In genomic region chr2:203579730-203580129, GRCh38 we compare ENCODE assay signal across 12 cellular contexts. TPM values are rescaled to one million over a fixed set of nuclear protein-coding genes. Genes with fewer than 3 reads are reported as not detected.
DNase-seq lines count a peak whose midpoint lies in the region; ATAC-seq and TF ChIP-seq lines count a peak whose summit lies in the region.
"Had no signal": no experiment of that assay in that cellular context is flagged by ENCODE, and none has a peak within 500 bp of the region (broad histone marks: within the 10 kb centered on the region; RNA-seq: fewer than 3 reads in every experiment).

No MANE protein-coding gene starts in this region.

- H3K36me3 Mint-ChIP-seq in T-helper 1 cell treated with Interleukin-12 subunit alpha and Interleukin-12 subunit beta and Interleukin-4 antibody, amounts not matched to agents 30 μg/mL and 1 μg/mL, for 36 hours (ENCODE audit: low read depth) = peaks cover 7% of the 10 kb centered on the region
- H3K36me3 Mint-ChIP-seq: stimulated activated naive B cell treated with anti-CD40 and anti-IgM and Interleukin-4, amounts not matched to agents 10 μg/mL and 1 μg/mL and 100 μg/mL, for 72 hours; WTC11 had no signal

- peak overlapping the region; percentile 53 for H3K27ac Mint-ChIP-seq in T-helper 1 cell treated with Interleukin-12 subunit alpha and Interleukin-12 subunit beta and Interleukin-4 antibody, amounts not matched to agents 30 μg/mL and 1 μg/mL, for 36 hours
- H3K27ac Mint-ChIP-seq: immature natural killer cell; stimulated activated naive B cell treated with anti-CD40 and anti-IgM and Interleukin-4, amounts not matched to agents 10 μg/mL and 1 μg/mL and 100 μg/mL, for 72 hours; WTC11 had no signal

- intact Hi-C loops in tibial artery (cut with DNase I; ENCODE audit: low total_unique reads) = loop anchor here (5.0 to 10.0 kb wide), 2 partner anchors 42 to 105 kb away; partner anchors contain the start of gene RAPH1

- H3K27me3 Mint-ChIP-seq in T-helper 1 cell treated with Interleukin-12 subunit alpha and Interleukin-12 subunit beta and Interleukin-4 antibody, amounts not matched to agents 30 μg/mL and 1 μg/mL, for 36 hours (ENCODE audit: low read depth) = peaks cover 57% of the 10 kb centered on the region

- peak overlapping the region; percentile 48 for H3K27ac ChIP-seq in SJSA1
- H3K27ac ChIP-seq in lung (ENCODE audit: low read depth in 1 of 2, low read length in 1 of 2) = peak overlapping the region; percentile 18 to 68
- H3K27ac ChIP-seq in tibial artery = peak overlapping the region; percentile 69 to 76

- DNase-seq in T-helper 1 cell = no peak
- DNase-seq in SJSA1 (ENCODE audit: low read depth in 1 of 2, low spot score in 2 of 2) = no peak
- DNase-seq in lung (ENCODE audit: low spot score) = no peak
- DNase-seq in tibial artery = no peak
- no peak for DNase-seq in NCI-H2029 treated with DMSO at 0.1 percent for 48 hours (lab: John Stamatoyannopoulos, UW)
- DNase-seq in putamen (ENCODE audit: low spot score) = no peak
- no peak for DNase-seq in cerebellar cortex (ENCODE audit: low spot score)
- DNase-seq: immature natural killer cell had no signal

- H3K4me1 ChIP-seq in SJSA1 (replicated peaks) = peaks cover 37% of the 10 kb centered on the region
- H3K4me1 ChIP-seq in lung (ENCODE audit: control insufficient read depth in 2 of 2, insufficient read depth in 2 of 2, low read length in 2 of 2) = peaks cover 2% of the 10 kb centered on the region in 2 donors
- peaks cover 3 to 66% (median 46%) of the 10 kb centered on the region in 4 donors for H3K4me1 ChIP-seq in tibial artery

- TF ChIP-seq CTCF in lung (IDR thresholded peaks at IDR 0.05; ENCODE audit: control extremely low read depth, extremely low read depth) (no peak), tibial artery (IDR thresholded peaks at IDR 0.05) (no peak)

- H3K9me3 ChIP-seq in SJSA1 (replicated peaks) (no peaks in the 10 kb centered on the region), lung (ENCODE audit: control insufficient read depth in 2 of 2, insufficient read depth in 1 of 2, low read length in 1 of 2) (no peaks in the 10 kb centered on the region), tibial artery (no peaks in the 10 kb centered on the region)

- H3K4me3 ChIP-seq in SJSA1 (no peak overlapping the region), lung (no peak overlapping the region), tibial artery (no peak overlapping the region)

- H3K36me3 ChIP-seq in SJSA1 (no peaks in the 10 kb centered on the region), lung (ENCODE audit: control insufficient read depth in 2 of 2, insufficient read depth in 2 of 2, low read length in 2 of 2) (no peaks in the 10 kb centered on the region), tibial artery (no peaks in the 10 kb centered on the region)

- H3K27me3 ChIP-seq in SJSA1 (replicated peaks) (no peaks in the 10 kb centered on the region), lung (ENCODE audit: control insufficient read depth, insufficient read depth) (no peaks in the 10 kb centered on the region), tibial artery (no peaks in the 10 kb centered on the region)

- ATAC-seq in lung (ENCODE audit: insufficient read depth, low FRiP score) = no peak

- peaks cover 47% of the 10 kb centered on the region for H3K4me1 Mint-ChIP-seq in T-helper 1 cell treated with Interleukin-12 subunit alpha and Interleukin-12 subunit beta and Interleukin-4 antibody, amounts not matched to agents 30 μg/mL and 1 μg/mL, for 36 hours (ENCODE audit: low read depth)
- H3K4me1 Mint-ChIP-seq: central memory CD8-positive, alpha-beta T cell had no signal

- peaks cover 11% of the 10 kb centered on the region for H3K9me3 Mint-ChIP-seq in T-helper 1 cell treated with Interleukin-12 subunit alpha and Interleukin-12 subunit beta and Interleukin-4 antibody, amounts not matched to agents 30 μg/mL and 1 μg/mL, for 36 hours
- H3K9me3 Mint-ChIP-seq: central memory CD8-positive, alpha-beta T cell; immature natural killer cell; stimulated activated naive B cell treated with anti-CD40 and anti-IgM and Interleukin-4, amounts not matched to agents 10 μg/mL and 1 μg/mL and 100 μg/mL, for 72 hours; WTC11 had no signal

- H3K4me3 Mint-ChIP-seq in T-helper 1 cell treated with Interleukin-12 subunit alpha and Interleukin-12 subunit beta and Interleukin-4 antibody, amounts not matched to agents 30 μg/mL and 1 μg/mL, for 36 hours = peak overlapping the region; percentile 32
- H3K4me3 Mint-ChIP-seq: central memory CD8-positive, alpha-beta T cell; immature natural killer cell; stimulated activated naive B cell treated with anti-CD40 and anti-IgM and Interleukin-4, amounts not matched to agents 10 μg/mL and 1 μg/mL and 100 μg/mL, for 72 hours; WTC11 had no signal

- WGBS in lung, 2 donors = 81% methylated on average over 2 of the region's 2 CpGs

RNA-seq across cellular contexts. Expression of gene RAPH1, which starts 44.6 kb away (rescaled TPM):
- total RNA-seq in SJSA1 (2014; rRNA removed; shearing (Covaris generic)) = 15.4 and 45.7 TPM in 2 replicates
- 10 to 100 TPM; 60.5 to 62.7 TPM for total RNA-seq in lung
- polyA plus RNA-seq in lung = 1 to 10 TPM; 7.2 to 9.6 TPM
- polyA plus RNA-seq: immature natural killer cell had no signal
